In genomic region chr16:86314402-86315025, GRCh38 we compare ENCODE assay signal across 18 cellular contexts.
"Had no signal": no experiment of that assay in that cellular context is flagged by ENCODE, and none has a peak within 500 bp of the region (broad histone marks: within the 10 kb centered on the region; RNA-seq: fewer than 3 reads in every experiment).

No MANE protein-coding gene starts in this region.

- H3K4me1 ChIP-seq: left lung, lower lobe of right lung, testis, tibial nerve had no signal

- H3K9me3 ChIP-seq: gastroesophageal sphincter, left lung, lower lobe of right lung, testis, tibial nerve had no signal

- H3K27me3 ChIP-seq: gastroesophageal sphincter, testis had no signal

- ATAC-seq: esophagus mucosa; left lung; lower lobe of right lung; right cardiac atrium; stimulated activated effector memory CD8-positive, alpha-beta T cell treated with anti-CD3 and anti-CD28 coated beads, Interleukin-12 subunit alpha, Interleukin-12 subunit beta, amount 100 ng/mL, for 72 hours; stimulated activated naive CD8-positive, alpha-beta T cell treated with anti-CD3 and anti-CD28 coated beads, Interleukin-15, Interleukin-2, amounts not matched to agents 100 U/mL and 50 U/mL, for 24 hours had no signal

- H3K27ac ChIP-seq: left lung, lower lobe of right lung, testis, tibial nerve had no signal

- H3K36me3 ChIP-seq: gastroesophageal sphincter, left lung, lower lobe of right lung, tibial nerve had no signal

- H3K4me3 ChIP-seq: gastroesophageal sphincter, left lung, lower lobe of right lung, smooth muscle cell, testis, tibial nerve had no signal

- H3K4me2 ChIP-seq: smooth muscle cell had no signal

- DNase-seq: effector memory CD4-positive, alpha-beta T cell; foreskin fibroblast; glutamatergic neuron; immature natural killer cell; left lung; lower lobe of right lung; naive thymus-derived CD4-positive, alpha-beta T cell; nephron progenitor cell; right cardiac atrium; stimulated activated CD4-positive, alpha-beta T cell treated with anti-CD3 and anti-CD28 coated beads, Interleukin-2, amount 100 ng/mL, for 48 hours; stimulated activated CD8-positive, alpha-beta memory T cell treated with anti-CD3 and anti-CD28 coated beads, Interleukin-4, amount 100 ng/mL, for 48 hours; stimulated activated naive CD8-positive, alpha-beta T cell treated with anti-CD3 and anti-CD28 coated beads, Interleukin-15, Interleukin-2, amounts not matched to agents 100 U/mL and 50 U/mL, for 24 hours; testis had no signal
